10 cellular contexts compared by ENCODE assay signal in the genomic region with DNA sequence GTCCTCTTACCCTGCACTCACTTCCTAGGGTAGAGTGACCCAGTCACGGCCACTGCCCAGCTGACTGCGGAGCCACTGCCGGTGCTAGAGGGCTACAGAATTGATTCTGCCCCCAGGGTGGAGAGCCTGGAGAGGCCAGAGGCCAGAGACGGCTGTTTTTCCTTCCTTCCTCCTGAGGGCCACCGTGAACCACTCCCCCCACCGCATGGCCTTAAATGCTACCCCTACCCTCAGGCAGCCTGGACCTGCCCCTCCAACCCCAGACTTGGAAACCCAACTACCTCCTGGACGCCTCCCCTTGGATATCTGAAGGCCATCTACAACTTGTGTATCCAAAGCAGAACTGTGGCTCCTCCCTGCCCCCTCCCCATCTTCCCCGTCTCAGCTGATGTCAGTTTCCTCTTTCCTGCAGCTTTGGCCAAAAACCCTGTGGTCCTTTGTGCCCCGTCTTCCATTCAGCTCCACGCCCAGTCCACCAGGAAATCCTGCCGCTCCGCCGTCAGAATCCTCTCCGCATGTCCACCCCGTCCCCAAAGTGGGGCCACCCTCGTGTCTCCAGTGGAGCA. TPM values are rescaled to one million over a fixed set of nuclear protein-coding genes. Genes with fewer than 3 reads are reported as not detected.
DNase-seq lines count a peak whose midpoint lies in the region; ATAC-seq and TF ChIP-seq lines count a peak whose summit lies in the region.
"Had no signal": no experiment of that assay in that cellular context is flagged by ENCODE, and none has a peak within 500 bp of the region (broad histone marks: within the 10 kb centered on the region; RNA-seq: fewer than 3 reads in every experiment).

No MANE protein-coding gene starts in this region.

- H3K27ac Mint-ChIP-seq in activated naive CD8-positive, alpha-beta T cell treated with anti-CD3 and anti-CD28 coated beads, Interleukin-2, amount 50 U/mL, for 24 hours: peak overlapping the region; percentile 62
- H3K27ac Mint-ChIP-seq in stimulated activated effector memory CD8-positive, alpha-beta T cell treated with anti-CD3 and anti-CD28 coated beads, Interleukin-12 subunit alpha, Interleukin-12 subunit beta, amount 100 ng/mL, for 72 hours: peak overlapping the region; percentile 85
- no peak overlapping the region for H3K27ac Mint-ChIP-seq in HFFc6

- DNase-seq in NB4 (ENCODE audit: low read depth) (peak; percentile 18), HFFc6 (no peak), foreskin melanocyte (no peak)
- DNase-seq in activated naive CD8-positive, alpha-beta T cell treated with anti-CD3 and anti-CD28 coated beads, Interleukin-2, amount 50 U/mL, for 24 hours: no peak
- DNase-seq in stimulated activated effector memory CD8-positive, alpha-beta T cell treated with anti-CD3 and anti-CD28 coated beads, Interleukin-12 subunit alpha, Interleukin-12 subunit beta, amount 100 ng/mL, for 72 hours (ENCODE audit: low spot score in 2 of 2): no peak
- DNase-seq in activated CD4-positive, alpha-beta T cell treated with anti-CD3 and anti-CD28 coated beads, Interleukin-2, amount 50 U/mL, for 4 hours: no peak
- DNase-seq: EL, SJCRH30 had no signal

- TF ChIP-seq CTCF in NB4 (IDR thresholded peaks at IDR 0.05; ENCODE audit: low read depth, low read length) (no peak), HFFc6 (IDR thresholded peaks at IDR 0.05) (no peak)

- no peak for TF ChIP-seq POLR2A in NB4 (IDR thresholded peaks at IDR 0.05; ENCODE audit: extremely low read depth, insufficient read length)

- ATAC-seq in activated naive CD8-positive, alpha-beta T cell treated with anti-CD3 and anti-CD28 coated beads, Interleukin-2, amount 50 U/mL, for 24 hours: no peak
- ATAC-seq in stimulated activated effector memory CD8-positive, alpha-beta T cell treated with anti-CD3 and anti-CD28 coated beads, Interleukin-12 subunit alpha, Interleukin-12 subunit beta, amount 100 ng/mL, for 72 hours: no peak
- no peak for ATAC-seq in HG03175 (IDR thresholded peaks at IDR 0.05; ENCODE audit: unreplicated experiment)

- peaks cover 37% of the 10 kb centered on the region for H3K4me1 Mint-ChIP-seq in activated naive CD8-positive, alpha-beta T cell treated with anti-CD3 and anti-CD28 coated beads, Interleukin-2, amount 50 U/mL, for 24 hours
- peaks cover 59% of the 10 kb centered on the region for H3K4me1 Mint-ChIP-seq in stimulated activated effector memory CD8-positive, alpha-beta T cell treated with anti-CD3 and anti-CD28 coated beads, Interleukin-12 subunit alpha, Interleukin-12 subunit beta, amount 100 ng/mL, for 72 hours
- no peaks in the 10 kb centered on the region for H3K4me1 Mint-ChIP-seq in HFFc6 (ENCODE audit: low read depth)

- no peak overlapping the region for H3K4me3 Mint-ChIP-seq in activated naive CD8-positive, alpha-beta T cell treated with anti-CD3 and anti-CD28 coated beads, Interleukin-2, amount 50 U/mL, for 24 hours
- no peak overlapping the region for H3K4me3 Mint-ChIP-seq in stimulated activated effector memory CD8-positive, alpha-beta T cell treated with anti-CD3 and anti-CD28 coated beads, Interleukin-12 subunit alpha, Interleukin-12 subunit beta, amount 100 ng/mL, for 72 hours
- no peak overlapping the region for H3K4me3 Mint-ChIP-seq in HFFc6

- peaks cover 10% of the 10 kb centered on the region for H3K36me3 Mint-ChIP-seq in activated naive CD8-positive, alpha-beta T cell treated with anti-CD3 and anti-CD28 coated beads, Interleukin-2, amount 50 U/mL, for 24 hours (ENCODE audit: low read depth)
- H3K36me3 Mint-ChIP-seq in stimulated activated effector memory CD8-positive, alpha-beta T cell treated with anti-CD3 and anti-CD28 coated beads, Interleukin-12 subunit alpha, Interleukin-12 subunit beta, amount 100 ng/mL, for 72 hours: peaks cover 98% of the 10 kb centered on the region
- H3K36me3 Mint-ChIP-seq in HFFc6 (ENCODE audit: low read depth): no peaks in the 10 kb centered on the region

- no peaks in the 10 kb centered on the region for H3K9me3 Mint-ChIP-seq in activated naive CD8-positive, alpha-beta T cell treated with anti-CD3 and anti-CD28 coated beads, Interleukin-2, amount 50 U/mL, for 24 hours
- no peaks in the 10 kb centered on the region for H3K9me3 Mint-ChIP-seq in stimulated activated effector memory CD8-positive, alpha-beta T cell treated with anti-CD3 and anti-CD28 coated beads, Interleukin-12 subunit alpha, Interleukin-12 subunit beta, amount 100 ng/mL, for 72 hours
- H3K9me3 Mint-ChIP-seq in HFFc6: no peaks in the 10 kb centered on the region

- H3K4me3 ChIP-seq in NB4 (ENCODE audit: low read depth, low read length): no peak overlapping the region
- H3K4me3 ChIP-seq: SJCRH30 had no signal

- no peaks in the 10 kb centered on the region for H3K27me3 Mint-ChIP-seq in activated naive CD8-positive, alpha-beta T cell treated with anti-CD3 and anti-CD28 coated beads, Interleukin-2, amount 50 U/mL, for 24 hours
- H3K27me3 Mint-ChIP-seq in HFFc6 (ENCODE audit: insufficient read depth): peaks cover 26% of the 10 kb centered on the region

- H3K27me3 ChIP-seq in layer of hippocampus (ENCODE audit: control insufficient read depth, insufficient read depth, low read length): no peaks in the 10 kb centered on the region

- H3K27ac ChIP-seq in layer of hippocampus (ENCODE audit: low read depth, low read length): peak overlapping the region; percentile 18
- H3K27ac ChIP-seq: SJCRH30 had no signal

RNA-seq across cellular contexts. Expression of gene SH2D3C, which starts 16.3 kb away (rescaled TPM):
- total RNA-seq in HFFc6 (2021; fragmentation: NEBNext Ultra II Directional; extraction: Animal tissue kit (Norgen Biotek cat#: 25700)): not detected

RNA-seq across cellular contexts. Expression of gene CDK9, which starts 23.6 kb away (rescaled TPM):
- total RNA-seq in HFFc6 (2021; fragmentation: NEBNext Ultra II Directional; extraction: Animal tissue kit (Norgen Biotek cat#: 25700)): 10 to 100 TPM; 52.0 to 61.3 (median 56.2) TPM

RNA-seq across cellular contexts. Expression of gene TOR2A, which starts 27.1 kb away (rescaled TPM):
- total RNA-seq in HFFc6 (2021; fragmentation: NEBNext Ultra II Directional; extraction: Animal tissue kit (Norgen Biotek cat#: 25700)): 1 to 10 TPM; 6.6 to 8.3 (median 8.1) TPM

RNA-seq across cellular contexts. Expression of gene FPGS, which starts 40.5 kb away (rescaled TPM):
- total RNA-seq in HFFc6 (2021; fragmentation: NEBNext Ultra II Directional; extraction: Animal tissue kit (Norgen Biotek cat#: 25700)): 10 to 100 TPM; 51.9 to 69.2 (median 62.7) TPM

RNA-seq across cellular contexts. Expression of gene TTC16, which starts 46.3 kb away (rescaled TPM):
- total RNA-seq in HFFc6 (2021; fragmentation: NEBNext Ultra II Directional; extraction: Animal tissue kit (Norgen Biotek cat#: 25700)): not detected
- total RNA-seq: SJCRH30 had no signal
